ENCODE assay signal across 27 cellular contexts in the genomic region with DNA sequence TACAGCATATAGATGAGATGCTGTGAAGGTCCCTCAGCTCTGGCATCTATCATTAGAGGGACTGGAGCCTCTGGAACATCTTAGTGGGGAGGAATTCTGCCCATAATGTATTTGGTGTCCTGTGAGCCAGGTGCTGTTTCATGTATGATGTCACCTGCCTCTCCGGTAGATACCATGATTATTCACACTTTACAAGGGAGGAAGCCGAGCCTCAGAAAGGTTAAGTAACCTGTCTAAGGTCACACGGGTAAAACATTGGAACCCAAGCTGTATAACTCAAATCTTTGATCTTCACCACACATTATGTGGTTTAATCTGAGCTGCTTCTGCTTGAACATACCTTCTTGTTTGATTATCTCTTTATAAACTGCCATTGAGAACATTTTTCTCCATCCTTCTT.
"Had no signal": no experiment of that assay in that cellular context is flagged by ENCODE, and none has a peak within 500 bp of the region (broad histone marks: within the 10 kb centered on the region; RNA-seq: fewer than 3 reads in every experiment).

No MANE protein-coding gene starts in this region.

- H3K27me3 Mint-ChIP-seq: activated naive CD4-positive, alpha-beta T cell treated with anti-CD3 and anti-CD28 coated beads, Interleukin-2, amount 50 U/mL, for 24 hours had no signal

- H3K36me3 Mint-ChIP-seq: activated naive CD4-positive, alpha-beta T cell treated with anti-CD3 and anti-CD28 coated beads, Interleukin-2, amount 50 U/mL, for 24 hours; immature natural killer cell; memory B cell; naive B cell; neural progenitor cell had no signal

- H3K4me1 ChIP-seq: ascending aorta, breast epithelium, gastroesophageal sphincter, heart left ventricle, vagina had no signal

- DNase-seq: activated B cell treated with CpG ODN at 0.5 μM for 24 hours; activated CD4-positive, alpha-beta memory T cell treated with anti-CD3 and anti-CD28 coated beads, Interleukin-2, amount 10 ng/mL, durations not matched to agents 7 days and 5 days; activated CD4-positive, alpha-beta T cell treated with anti-CD3 and anti-CD28 coated beads for 48 hours; activated gamma-delta T cell; activated T-cell treated with anti-CD3 and anti-CD28 coated beads, Interleukin-2, amount 50 U/mL, for 24 hours; cerebellar nuclear complex; effector CD8-positive, alpha-beta T cell; heart left ventricle; immature natural killer cell; kidney glomerular epithelial cell; mucosa of descending colon; naive B cell; right cardiac atrium; stimulated activated CD4-positive, alpha-beta T cell treated with anti-CD3 and anti-CD28 coated beads, Interleukin-2, amount 100 ng/mL, for 24 hours; stimulated activated naive CD4-positive, alpha-beta T cell treated with Interleukin-2 at 50 U/mL for 16 hours; T-helper 17 cell had no signal

- H3K9me3 Mint-ChIP-seq: activated B cell treated with CpG ODN at 0.5 μM for 24 hours; activated CD4-positive, alpha-beta memory T cell treated with anti-CD3 and anti-CD28 coated beads, Interleukin-2, amount 10 ng/mL, durations not matched to agents 7 days and 5 days; activated naive CD4-positive, alpha-beta T cell treated with anti-CD3 and anti-CD28 coated beads, Interleukin-2, amount 50 U/mL, for 24 hours; activated T-cell treated with anti-CD3 and anti-CD28 coated beads, Interleukin-2, amount 50 U/mL, for 24 hours; immature natural killer cell; memory B cell had no signal

- H3K36me3 ChIP-seq: ascending aorta, breast epithelium, gastroesophageal sphincter, heart left ventricle, neural progenitor cell, tibial nerve, vagina had no signal

- H3K4me3 ChIP-seq: ascending aorta, breast epithelium, gastroesophageal sphincter, heart left ventricle, mucosa of descending colon, tibial nerve, vagina had no signal

- H3K4me1 Mint-ChIP-seq: activated B cell treated with CpG ODN at 0.5 μM for 24 hours; activated CD4-positive, alpha-beta memory T cell treated with anti-CD3 and anti-CD28 coated beads, Interleukin-2, amount 10 ng/mL, durations not matched to agents 7 days and 5 days; immature natural killer cell; memory B cell; naive B cell had no signal

- FAIRE-seq: TTC549 had no signal

- H3K27me3 ChIP-seq: ascending aorta, gastroesophageal sphincter, neural progenitor cell, vagina had no signal

- ATAC-seq: esophagus mucosa, gastroesophageal sphincter, heart left ventricle, mucosa of descending colon, right cardiac atrium, T-helper 17 cell had no signal

- H3K27ac ChIP-seq: ascending aorta, breast epithelium, heart left ventricle, vagina had no signal

- H3K9me3 ChIP-seq: ascending aorta, breast epithelium, gastroesophageal sphincter, heart left ventricle, mucosa of descending colon, tibial nerve, vagina had no signal

- H3K9ac ChIP-seq: neural progenitor cell had no signal

- H3K27ac Mint-ChIP-seq: activated B cell treated with CpG ODN at 0.5 μM for 24 hours; activated CD4-positive, alpha-beta memory T cell treated with anti-CD3 and anti-CD28 coated beads, Interleukin-2, amount 10 ng/mL, durations not matched to agents 7 days and 5 days; activated naive CD4-positive, alpha-beta T cell treated with anti-CD3 and anti-CD28 coated beads, Interleukin-2, amount 50 U/mL, for 24 hours; activated T-cell treated with anti-CD3 and anti-CD28 coated beads, Interleukin-2, amount 50 U/mL, for 24 hours; immature natural killer cell; memory B cell; progenitor cell of endocrine pancreas; T-helper 17 cell had no signal

- H3K4me3 Mint-ChIP-seq: activated B cell treated with CpG ODN at 0.5 μM for 24 hours; activated CD4-positive, alpha-beta memory T cell treated with anti-CD3 and anti-CD28 coated beads, Interleukin-2, amount 10 ng/mL, durations not matched to agents 7 days and 5 days; activated naive CD4-positive, alpha-beta T cell treated with anti-CD3 and anti-CD28 coated beads, Interleukin-2, amount 50 U/mL, for 24 hours; activated T-cell treated with anti-CD3 and anti-CD28 coated beads, Interleukin-2, amount 50 U/mL, for 24 hours; immature natural killer cell; memory B cell; naive B cell; neural progenitor cell; T-helper 17 cell had no signal
